Comparison of ENCODE assay signal across 30 cellular contexts in genomic region chrX:114462266-114462665, GRCh38.
"Had no signal": no experiment of that assay in that cellular context is flagged by ENCODE, and none has a peak within 500 bp of the region (broad histone marks: within the 10 kb centered on the region; RNA-seq: fewer than 3 reads in every experiment).

No MANE protein-coding gene starts in this region.

- H3K79me2 ChIP-seq: parathyroid adenoma had no signal

- H3K4me3 ChIP-seq: ovary, psoas muscle, right lobe of liver, sigmoid colon, stomach, suprapubic skin, testis, tibial artery, transverse colon, upper lobe of right lung, uterus had no signal

- H3K4me3 Mint-ChIP-seq: naive thymus-derived CD4-positive, alpha-beta T cell; natural killer cell treated with Interleukin-12 subunit alpha and Interleukin-12 subunit beta and Interleukin-15 and Interleukin-18, amount 100 ng/mL, for 72 hours; nephron progenitor cell; neural crest cell; stimulated activated effector memory CD8-positive, alpha-beta T cell treated with anti-CD3 and anti-CD28 coated beads, Interleukin-12 subunit alpha, Interleukin-12 subunit beta, amount 100 ng/mL, for 72 hours; stimulated activated naive B cell treated with anti-CD40 and anti-IgM and Interleukin-4, amounts not matched to agents 10 μg/mL and 1 μg/mL and 100 μg/mL, for 72 hours; stimulated activated naive CD8-positive, alpha-beta T cell treated with anti-CD3 and anti-CD28 coated beads, Interleukin-15, Interleukin-2, amounts not matched to agents 100 ng/mL and 50 ng/mL, for 24 hours; type B pancreatic cell had no signal

- H3K27me3 Mint-ChIP-seq: naive thymus-derived CD4-positive, alpha-beta T cell; natural killer cell treated with Interleukin-12 subunit alpha and Interleukin-12 subunit beta and Interleukin-15 and Interleukin-18, amount 100 ng/mL, for 72 hours; stimulated activated naive B cell treated with anti-CD40 and anti-IgM and Interleukin-4, amounts not matched to agents 10 μg/mL and 1 μg/mL and 100 μg/mL, for 72 hours; stimulated activated naive CD8-positive, alpha-beta T cell treated with anti-CD3 and anti-CD28 coated beads, Interleukin-15, Interleukin-2, amounts not matched to agents 100 ng/mL and 50 ng/mL, for 24 hours had no signal

- H3K9me3 Mint-ChIP-seq: nephron progenitor cell; stimulated activated naive CD8-positive, alpha-beta T cell treated with anti-CD3 and anti-CD28 coated beads, Interleukin-15, Interleukin-2, amounts not matched to agents 100 ng/mL and 50 ng/mL, for 24 hours; type B pancreatic cell had no signal

- H3K27me3 ChIP-seq: ovary, right lobe of liver, sigmoid colon, stomach, suprapubic skin, testis, tibial artery, transverse colon, upper lobe of right lung, uterus had no signal

- H2AFZ ChIP-seq: parathyroid adenoma had no signal

- H3K27ac ChIP-seq: ovary, parathyroid adenoma, psoas muscle, right lobe of liver, sigmoid colon, stomach, suprapubic skin, testis, tibial artery, transverse colon, upper lobe of right lung, uterus had no signal

- DNase-seq: naive thymus-derived CD4-positive, alpha-beta T cell; nephron progenitor cell; occipital lobe; ovary; posterior cingulate gyrus; psoas muscle; right cardiac atrium; right lobe of liver; sigmoid colon; small intestine; stimulated activated CD4-positive, alpha-beta T cell treated with anti-CD3 and anti-CD28 coated beads, Interleukin-15, amount 100 ng/mL, for 24 hours; stimulated activated CD4-positive, alpha-beta T cell treated with anti-CD3 and anti-CD28 coated beads, Interleukin-2, amount 100 ng/mL, for 24 hours; stimulated activated CD4-positive, alpha-beta T cell treated with anti-CD3 and anti-CD28 coated beads, Interleukin-2, amount 100 ng/mL, for 48 hours; stimulated activated CD4-positive, alpha-beta T cell treated with anti-CD3 and anti-CD28 coated beads, Interleukin-4, amount 100 ng/mL, for 24 hours; stimulated activated naive B cell treated with anti-CD40 and anti-IgM and Interleukin-4, amounts not matched to agents 10 μg/mL and 1 μg/mL and 100 μg/mL, for 72 hours; stimulated activated naive CD4-positive, alpha-beta T cell treated with Interleukin-2 at 50 U/mL for 16 hours; stomach; testis; tibial artery; transverse colon; upper lobe of right lung; uterus had no signal

- H3K4me1 ChIP-seq: parathyroid adenoma, psoas muscle, right lobe of liver, sigmoid colon, stomach, suprapubic skin, testis, tibial artery, transverse colon, upper lobe of right lung, uterus had no signal

- H3K36me3 Mint-ChIP-seq: naive thymus-derived CD4-positive, alpha-beta T cell; natural killer cell treated with Interleukin-12 subunit alpha and Interleukin-12 subunit beta and Interleukin-15 and Interleukin-18, amount 100 ng/mL, for 72 hours; stimulated activated effector memory CD8-positive, alpha-beta T cell treated with anti-CD3 and anti-CD28 coated beads, Interleukin-12 subunit alpha, Interleukin-12 subunit beta, amount 100 ng/mL, for 72 hours; stimulated activated naive B cell treated with anti-CD40 and anti-IgM and Interleukin-4, amounts not matched to agents 10 μg/mL and 1 μg/mL and 100 μg/mL, for 72 hours; type B pancreatic cell had no signal

- H3K36me3 ChIP-seq: ovary, right lobe of liver, sigmoid colon, stomach, suprapubic skin, tibial artery, transverse colon, upper lobe of right lung, uterus had no signal

- FAIRE-seq: small intestine had no signal

- H3K9ac ChIP-seq: parathyroid adenoma had no signal

- H3K27ac Mint-ChIP-seq: naive thymus-derived CD4-positive, alpha-beta T cell; natural killer cell treated with Interleukin-12 subunit alpha and Interleukin-12 subunit beta and Interleukin-15 and Interleukin-18, amount 100 ng/mL, for 72 hours; nephron progenitor cell; progenitor cell of endocrine pancreas; stimulated activated effector memory CD8-positive, alpha-beta T cell treated with anti-CD3 and anti-CD28 coated beads, Interleukin-12 subunit alpha, Interleukin-12 subunit beta, amount 100 ng/mL, for 72 hours; stimulated activated naive B cell treated with anti-CD40 and anti-IgM and Interleukin-4, amounts not matched to agents 10 μg/mL and 1 μg/mL and 100 μg/mL, for 72 hours; stimulated activated naive CD8-positive, alpha-beta T cell treated with anti-CD3 and anti-CD28 coated beads, Interleukin-15, Interleukin-2, amounts not matched to agents 100 ng/mL and 50 ng/mL, for 24 hours; type B pancreatic cell had no signal

- H3K9me3 ChIP-seq: ovary, psoas muscle, right lobe of liver, sigmoid colon, stomach, suprapubic skin, testis, tibial artery, transverse colon, upper lobe of right lung, uterus had no signal

- ATAC-seq: naive thymus-derived CD4-positive, alpha-beta T cell; natural killer cell treated with Interleukin-12 subunit alpha and Interleukin-12 subunit beta and Interleukin-15 and Interleukin-18, amount 100 ng/mL, for 72 hours; psoas muscle; right cardiac atrium; right lobe of liver; stimulated activated effector memory CD8-positive, alpha-beta T cell treated with anti-CD3 and anti-CD28 coated beads, Interleukin-12 subunit alpha, Interleukin-12 subunit beta, amount 100 ng/mL, for 72 hours; stimulated activated naive B cell treated with anti-CD40 and anti-IgM and Interleukin-4, amounts not matched to agents 10 μg/mL and 1 μg/mL and 100 μg/mL, for 72 hours; upper lobe of right lung had no signal

- H3K4me1 Mint-ChIP-seq: naive thymus-derived CD4-positive, alpha-beta T cell; nephron progenitor cell; neural crest cell; stimulated activated effector memory CD8-positive, alpha-beta T cell treated with anti-CD3 and anti-CD28 coated beads, Interleukin-12 subunit alpha, Interleukin-12 subunit beta, amount 100 ng/mL, for 72 hours; stimulated activated naive B cell treated with anti-CD40 and anti-IgM and Interleukin-4, amounts not matched to agents 10 μg/mL and 1 μg/mL and 100 μg/mL, for 72 hours had no signal
